Comparison of ENCODE assay signal across 23 cellular contexts in genomic region chr9:35464056-35465025, GRCh38. TPM values are rescaled to one million over a fixed set of nuclear protein-coding genes. Genes with fewer than 3 reads are reported as not detected.
DNase-seq lines count a peak whose midpoint lies in the region; ATAC-seq and TF ChIP-seq lines count a peak whose summit lies in the region.
"Had no signal": no experiment of that assay in that cellular context is flagged by ENCODE, and none has a peak within 500 bp of the region (broad histone marks: within the 10 kb centered on the region; RNA-seq: fewer than 3 reads in every experiment).

No MANE protein-coding gene starts in this region.

- H3K4me3 ChIP-seq in adipocyte (ENCODE audit: low read length) = peak overlapping the region; percentile 46
- no peak overlapping the region for H3K4me3 ChIP-seq in fibroblast of villous mesenchyme (ENCODE audit: low read depth, low read length)
- no peak overlapping the region for H3K4me3 ChIP-seq in tibial artery
- H3K4me3 ChIP-seq: hepatocyte, upper lobe of right lung had no signal

- intact Hi-C loops in tibial artery (cut with DNase I; ENCODE audit: low total_unique reads) = no loop called here

- no peak for TF ChIP-seq CTCF in fibroblast of villous mesenchyme (IDR thresholded peaks at IDR 0.05; ENCODE audit: insufficient read depth, low read depth, low read length)
- TF ChIP-seq CTCF in tibial artery (IDR thresholded peaks at IDR 0.05) = no peak

- H3K4me1 ChIP-seq in adipocyte (ENCODE audit: control insufficient read depth, insufficient read depth, low read length) (peaks cover 21% of the 10 kb centered on the region), tibial artery (peaks cover 0 to 20% (median 10%) of the 10 kb centered on the region in 4 donors)

- peak overlapping the region; percentile 76 for H3K9ac ChIP-seq in adipocyte (ENCODE audit: low read length)

- H3K36me3 ChIP-seq in adipocyte (ENCODE audit: control insufficient read depth, insufficient read depth, low read length, severe bottlenecking) (no peaks in the 10 kb centered on the region), tibial artery (no peaks in the 10 kb centered on the region)
- H3K36me3 ChIP-seq: upper lobe of right lung had no signal

- H3K27ac ChIP-seq in tibial artery = peak overlapping the region; percentile 65 to 72
- H3K27ac ChIP-seq: C4-2B, hepatocyte, upper lobe of right lung had no signal

- peaks cover 3% of the 10 kb centered on the region for H3K9me3 ChIP-seq in adipocyte (ENCODE audit: control insufficient read depth, low read length)
- peaks cover 0 to 14% (median 0%) of the 10 kb centered on the region in 3 donors for H3K9me3 ChIP-seq in tibial artery
- H3K9me3 ChIP-seq: upper lobe of right lung had no signal

- no peak for ATAC-seq in GM21423 (IDR thresholded peaks at IDR 0.05; ENCODE audit: unreplicated experiment)
- ATAC-seq: naive thymus-derived CD4-positive, alpha-beta T cell; stimulated activated naive CD8-positive, alpha-beta T cell treated with anti-CD3 and anti-CD28 coated beads, Interleukin-15, amount 100 ng/mL, for 72 hours; upper lobe of right lung had no signal

- H3K27me3 ChIP-seq in adipocyte (replicated peaks; ENCODE audit: control insufficient read depth, insufficient read depth, low read length) = peaks cover 6% of the 10 kb centered on the region
- H3K27me3 ChIP-seq in tibial artery = peaks cover 0 to 2% of the 10 kb centered on the region in 2 donors
- H3K27me3 ChIP-seq: hepatocyte, upper lobe of right lung had no signal

- DNase-seq in LHCN-M2 (ENCODE audit: low read depth) (peak; percentile 48), adipocyte (ENCODE audit: low read depth) (peak; percentile 19), fibroblast of villous mesenchyme (ENCODE audit: low read depth) (peak; percentile 84), tibial artery (no peak), RPMI8226 (no peak)
- DNase-seq in stimulated activated CD8-positive, alpha-beta memory T cell treated with anti-CD3 and anti-CD28 coated beads, Interleukin-4, amount 100 ng/mL, for 48 hours = no peak
- DNase-seq: activated CD4-positive, alpha-beta T cell treated with anti-CD3 and anti-CD28 coated beads, Interleukin-2, amount 10 ng/mL, durations not matched to agents 7 days and 5 days; activated CD8-positive, alpha-beta memory T cell treated with anti-CD3 and anti-CD28 coated beads, Interleukin-2, amount 50 U/mL, for 48 hours; activated effector memory CD4-positive, alpha-beta T cell treated with anti-CD3 and anti-CD28 coated beads, Interleukin-2, amount 50 U/mL, for 16 hours; amniotic stem cell; central memory CD4-positive, alpha-beta T cell; effector CD8-positive, alpha-beta T cell; H7; naive thymus-derived CD4-positive, alpha-beta T cell; NCI-H2029; NCI-H446; stimulated activated CD4-positive, alpha-beta T cell treated with anti-CD3 and anti-CD28 coated beads, Interleukin-1b, Interleukin-23, amount 100 ng/mL, for 48 hours; stimulated activated naive CD8-positive, alpha-beta T cell treated with anti-CD3 and anti-CD28 coated beads, Interleukin-15, amount 100 ng/mL, for 72 hours; upper lobe of right lung had no signal

RNA-seq across cellular contexts. Expression of gene RUSC2, which starts 25.6 kb away (rescaled TPM):
- total RNA-seq in LHCN-M2 (2014; rRNA removed) (31.3 and 31.5 TPM in 2 replicates), fibroblast of villous mesenchyme (24.2 and 33.2 TPM in 2 replicates)
- 32.8 TPM for polyA plus RNA-seq in LHCN-M2 (2012)
- polyA plus RNA-seq: IgD-negative memory B cell had no signal

Comparison
In these comparisons a context has a peak if more than half of its experiments do, and no peak if none do; other contexts are left out.
1. DNase-seq: peak in LHCN-M2 (single experiment), adipocyte (single experiment) and fibroblast of villous mesenchyme (single experiment); none in tibial artery (0 of 2), RPMI8226 (single experiment) and stimulated activated CD8-positive, alpha-beta memory T cell treated with anti-CD3 and anti-CD28 coated beads, Interleukin-4, amount 100 ng/mL, for 48 hours (single experiment).